In the genomic region with DNA sequence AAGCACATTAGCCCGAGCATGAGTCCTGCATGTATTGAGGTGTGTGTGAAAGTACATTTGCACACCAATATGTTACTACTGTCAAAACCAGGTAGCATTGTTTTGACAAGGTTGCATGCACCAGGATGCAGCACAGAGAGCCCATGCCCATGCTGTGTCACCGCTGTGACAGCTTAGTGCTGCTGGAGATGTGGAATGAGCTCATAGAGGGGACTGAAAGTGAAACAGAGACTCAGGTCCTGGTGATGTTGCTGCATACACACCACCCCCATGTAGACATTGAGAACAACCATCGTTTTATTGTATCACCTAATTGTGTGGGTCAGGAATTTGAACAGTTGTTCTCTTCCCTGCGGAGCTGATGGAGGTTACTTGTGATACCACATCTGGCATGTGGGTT, we compare ENCODE assay signal across 10 cellular contexts. TPM values are rescaled to one million over a fixed set of nuclear protein-coding genes. Genes with fewer than 3 reads are reported as not detected.
A peak's percentile ranks its signal among the peaks of the same experiment; 100 is the strongest.
DNase-seq lines count a peak whose midpoint lies in the region; ATAC-seq lines count a peak whose summit lies in the region.
"Had no signal": no experiment of that assay in that cellular context is flagged by ENCODE, and none has a peak within 500 bp of the region (broad histone marks: within the 10 kb centered on the region; RNA-seq: fewer than 3 reads in every experiment).

No MANE protein-coding gene starts in this region.

- H3K27ac Mint-ChIP-seq in activated naive CD4-positive, alpha-beta T cell treated with anti-CD3 and anti-CD28 coated beads, Interleukin-2, amount 50 U/mL, for 72 hours = peak overlapping the region in 1 of 2 donors; percentile 65
- H3K27ac Mint-ChIP-seq in activated CD4-positive, alpha-beta memory T cell treated with anti-CD3 and anti-CD28 coated beads for 36 hours = no peak overlapping the region
- H3K27ac Mint-ChIP-seq in stimulated activated naive CD8-positive, alpha-beta T cell treated with anti-CD3 and anti-CD28 coated beads, Interleukin-15, amount 100 ng/mL, for 72 hours = peak overlapping the region in 1 of 2 donors; percentile 6

- no peaks in the 10 kb centered on the region for H3K27me3 Mint-ChIP-seq in activated CD4-positive, alpha-beta memory T cell treated with anti-CD3 and anti-CD28 coated beads for 36 hours
- H3K27me3 Mint-ChIP-seq in stimulated activated naive CD8-positive, alpha-beta T cell treated with anti-CD3 and anti-CD28 coated beads, Interleukin-15, amount 100 ng/mL, for 72 hours = peaks cover 65% of the 10 kb centered on the region

- H3K4me1 Mint-ChIP-seq in activated CD4-positive, alpha-beta memory T cell treated with anti-CD3 and anti-CD28 coated beads for 36 hours (ENCODE audit: low read depth) = peaks cover 19% of the 10 kb centered on the region
- H3K4me1 Mint-ChIP-seq in stimulated activated naive CD8-positive, alpha-beta T cell treated with anti-CD3 and anti-CD28 coated beads, Interleukin-15, amount 100 ng/mL, for 72 hours = peaks cover 41% of the 10 kb centered on the region

- intact Hi-C loops in activated CD4-positive, alpha-beta memory T cell treated with anti-CD3 and anti-CD28 coated beads for 36 hours (cut with micrococcal nuclease) = no loop called here

- no peaks in the 10 kb centered on the region for H3K9me3 Mint-ChIP-seq in activated naive CD4-positive, alpha-beta T cell treated with anti-CD3 and anti-CD28 coated beads, Interleukin-2, amount 50 U/mL, for 72 hours
- H3K9me3 Mint-ChIP-seq in activated CD4-positive, alpha-beta memory T cell treated with anti-CD3 and anti-CD28 coated beads for 36 hours = no peaks in the 10 kb centered on the region
- H3K9me3 Mint-ChIP-seq in stimulated activated naive CD8-positive, alpha-beta T cell treated with anti-CD3 and anti-CD28 coated beads, Interleukin-15, amount 100 ng/mL, for 72 hours = no peaks in the 10 kb centered on the region

- POLR2A ChIA-PET in activated CD4-positive, alpha-beta memory T cell treated with anti-CD3 and anti-CD28 coated beads for 36 hours (lab: Charles Lee) = no interaction called here

- ATAC-seq in activated naive CD4-positive, alpha-beta T cell treated with anti-CD3 and anti-CD28 coated beads, Interleukin-2, amount 50 U/mL, for 72 hours = peak; percentile 53 to 76
- peak; percentile 48 for ATAC-seq in HG02623 (IDR thresholded peaks at IDR 0.05; ENCODE audit: unreplicated experiment)
- peak; percentile 95 for ATAC-seq in stimulated activated naive CD8-positive, alpha-beta T cell treated with anti-CD3 and anti-CD28 coated beads, Interleukin-15, amount 100 ng/mL, for 72 hours
- ATAC-seq: left lobe of liver had no signal

- CTCF ChIA-PET in activated CD4-positive, alpha-beta memory T cell treated with anti-CD3 and anti-CD28 coated beads for 36 hours (lab: Charles Lee) = no interaction called here

- no peaks in the 10 kb centered on the region for H3K36me3 Mint-ChIP-seq in activated naive CD4-positive, alpha-beta T cell treated with anti-CD3 and anti-CD28 coated beads, Interleukin-2, amount 50 U/mL, for 72 hours
- H3K36me3 Mint-ChIP-seq in activated CD4-positive, alpha-beta memory T cell treated with anti-CD3 and anti-CD28 coated beads for 36 hours = no peaks in the 10 kb centered on the region

- DNase-seq in activated naive CD4-positive, alpha-beta T cell treated with anti-CD3 and anti-CD28 coated beads, Interleukin-2, amount 50 U/mL, for 72 hours (ENCODE audit: low spot score in 2 of 2) = no peak
- no peak for DNase-seq in activated naive CD4-positive, alpha-beta T cell (lab: John Stamatoyannopoulos, UW)
- DNase-seq in activated CD4-positive, alpha-beta memory T cell treated with anti-CD3 and anti-CD28 coated beads for 36 hours = peak; percentile 59
- peak in 1 of 2 donors; percentile 39 for DNase-seq in stimulated activated naive CD8-positive, alpha-beta T cell treated with anti-CD3 and anti-CD28 coated beads, Interleukin-15, amount 100 ng/mL, for 72 hours
- DNase-seq in stimulated activated CD8-positive, alpha-beta memory T cell treated with anti-CD3 and anti-CD28 coated beads, Interleukin-4, amount 100 ng/mL, for 48 hours = no peak
- DNase-seq in NOMO-1 (lab: John Stamatoyannopoulos, UW; ENCODE audit: unreplicated experiment in 2 of 2) (no peak), NCI-H128 (lab: John Stamatoyannopoulos, UW; ENCODE audit: unreplicated experiment) (no peak)
- DNase-seq: occipital lobe had no signal

- H3K4me3 Mint-ChIP-seq in activated CD4-positive, alpha-beta memory T cell treated with anti-CD3 and anti-CD28 coated beads for 36 hours = no peak overlapping the region
- H3K4me3 Mint-ChIP-seq in stimulated activated naive CD8-positive, alpha-beta T cell treated with anti-CD3 and anti-CD28 coated beads, Interleukin-15, amount 100 ng/mL, for 72 hours = no peak overlapping the region

RNA-seq across cellular contexts. Expression of a gene that starts 53.0 kb away (rescaled TPM):
- 1 to 10 TPM; 3.8 to 5.3 TPM for total RNA-seq in activated naive CD4-positive, alpha-beta T cell treated with anti-CD3 and anti-CD28 coated beads, Interleukin-2, amount 50 U/mL, for 72 hours
- 1 to 10 TPM; 5.1 to 5.7 TPM for total RNA-seq in activated CD4-positive, alpha-beta memory T cell treated with anti-CD3 and anti-CD28 coated beads for 36 hours
